Comparison of ENCODE assay signal across 8 cellular contexts in genomic region chr16:67993207-67994036, GRCh38. TPM values are rescaled to one million over a fixed set of nuclear protein-coding genes. Genes with fewer than 3 reads are reported as not detected.
DNase-seq lines count a peak whose midpoint lies in the region; ATAC-seq and TF ChIP-seq lines count a peak whose summit lies in the region.

No MANE protein-coding gene starts in this region.

- H3K4me3 ChIP-seq in AG04450 (ENCODE audit: low read depth, low read length), result peak overlapping the region; percentile 20; the same call in 1 of the 2 replicates

- H3K4me1 Mint-ChIP-seq in activated CD8-positive, alpha-beta T cell treated with anti-CD3 and anti-CD28 coated beads for 36 hours (ENCODE audit: low read depth), result peaks cover 40% of the 10 kb centered on the region

- peak; percentile 86 for TF ChIP-seq CTCF in AG04450 (IDR thresholded peaks at IDR 0.05; ENCODE audit: low read depth, low read length)
- TF ChIP-seq CTCF in activated CD8-positive, alpha-beta T cell treated with anti-CD3 and anti-CD28 coated beads for 36 hours (IDR thresholded peaks at IDR 0.05), result peak; percentile 97

- H3K9me3 Mint-ChIP-seq in activated CD8-positive, alpha-beta T cell treated with anti-CD3 and anti-CD28 coated beads for 36 hours, result no peaks in the 10 kb centered on the region

- intact Hi-C loops in activated CD8-positive, alpha-beta T cell treated with anti-CD3 and anti-CD28 coated beads for 36 hours (cut with micrococcal nuclease), result loop anchor here (1.0 kb wide), 1 partner anchor 47 kb away; no protein-coding TSS in a partner anchor

- peak overlapping the region; percentile 98 for H3K27ac Mint-ChIP-seq in activated CD8-positive, alpha-beta T cell treated with anti-CD3 and anti-CD28 coated beads for 36 hours

- H3K9me3 ChIP-seq in AG04450 (ENCODE audit: control insufficient read depth, insufficient read depth, low read length), result no peaks in the 10 kb centered on the region; the same call in 1 of the 2 replicates

- CTCF ChIA-PET in AG04450 (lab: Charles Lee), result interaction anchor here (0.6 to 1.1 kb wide), 11 partner anchors 8 to 238 kb away, joined by 3 to 12 read pairs (median 3); no protein-coding TSS in a partner anchor
- CTCF ChIA-PET in activated CD8-positive, alpha-beta T cell treated with anti-CD3 and anti-CD28 coated beads for 36 hours (lab: Charles Lee), result interaction anchor here (0.6 to 2.5 kb wide), 12 partner anchors 9 to 423 kb away, joined by 3 to 22 read pairs (median 4); partner anchors contain the start of genes DDX28 and DUS2

- DNase-seq in AG04450 (ENCODE audit: low read depth, low spot score), result peak; percentile 13
- DNase-seq in NCI-H526 treated with DMSO at 0.1 percent for 48 hours (lab: John Stamatoyannopoulos, UW), result peak; percentile 5
- peak; percentile 90 for DNase-seq in activated CD8-positive, alpha-beta T cell treated with anti-CD3 and anti-CD28 coated beads for 36 hours
- DNase-seq in effector CD4-positive, alpha-beta T cell, result peak; percentile 71
- DNase-seq in mesenteric fat pad (ENCODE audit: low spot score), result peak; percentile 95
- DNase-seq in stimulated activated CD8-positive, alpha-beta memory T cell treated with anti-CD3 and anti-CD28 coated beads, Interleukin-15, amount 100 ng/mL, for 1 hour (ENCODE audit: low read depth), result peak; percentile 51

- H3K4me3 Mint-ChIP-seq in activated CD8-positive, alpha-beta T cell treated with anti-CD3 and anti-CD28 coated beads for 36 hours, result peak overlapping the region; percentile 75

- no peaks in the 10 kb centered on the region for H3K27me3 Mint-ChIP-seq in activated CD8-positive, alpha-beta T cell treated with anti-CD3 and anti-CD28 coated beads for 36 hours

- ATAC-seq in GM18868 (IDR thresholded peaks at IDR 0.05; ENCODE audit: unreplicated experiment) (peak; percentile 63), HG03108 (IDR thresholded peaks at IDR 0.05; ENCODE audit: unreplicated experiment) (peak; percentile 68)
- ATAC-seq in activated CD8-positive, alpha-beta T cell treated with anti-CD3 and anti-CD28 coated beads for 36 hours, result peak; percentile 84

- peaks cover 2% of the 10 kb centered on the region for H3K36me3 Mint-ChIP-seq in activated CD8-positive, alpha-beta T cell treated with anti-CD3 and anti-CD28 coated beads for 36 hours (ENCODE audit: low read depth)

- POLR2A ChIA-PET in AG04450 (lab: Yijun Ruan, JAX), result interaction anchor here (0.6 kb wide), 1 partner anchor 235 kb away, joined by 4 read pairs; no protein-coding TSS in a partner anchor
- POLR2A ChIA-PET in activated CD8-positive, alpha-beta T cell treated with anti-CD3 and anti-CD28 coated beads for 36 hours (lab: Charles Lee), result interaction anchor here (1.0 to 1.4 kb wide), 5 partner anchors 12 to 57 kb away, joined by 3 to 5 read pairs (median 4); partner anchors contain the start of genes DDX28, DUS2 and PSMB10

- no peak overlapping the region for H3K27ac ChIP-seq in AG04450 (ENCODE audit: low read depth, low read length)

- no peaks in the 10 kb centered on the region for H3K27me3 ChIP-seq in AG04450 (ENCODE audit: control insufficient read depth, insufficient read depth, low read length)

RNA-seq across cellular contexts. Expression of gene DPEP2, which starts 5.9 kb away (rescaled TPM):
- polyA plus RNA-seq in AG04450 (2011; rRNA removed), result not detected in 2 replicates
- 0.32 TPM in 1 of 2 replicates, not detected in the other for polyA minus RNA-seq in AG04450 (2011; rRNA and poly(A)+ RNA removed)
- total RNA-seq in activated CD8-positive, alpha-beta T cell treated with anti-CD3 and anti-CD28 coated beads for 36 hours, result 1 to 10 TPM; 2.9 TPM
- 1.5 TPM for total RNA-seq in mesenteric fat pad

RNA-seq across cellular contexts. Expression of gene DPEP3, which starts 13.1 kb away (rescaled TPM):
- polyA plus RNA-seq in AG04450 (2011; rRNA removed), result not detected in 2 replicates
- polyA minus RNA-seq in AG04450 (2011; rRNA and poly(A)+ RNA removed), result not detected in 2 replicates
- total RNA-seq in activated CD8-positive, alpha-beta T cell treated with anti-CD3 and anti-CD28 coated beads for 36 hours, result under 1 TPM; 0.16 to 0.25 TPM
- 0.16 TPM for total RNA-seq in mesenteric fat pad

RNA-seq across cellular contexts. Expression of gene DPEP2NB, which starts 22.3 kb away (rescaled TPM):
- not detected in 2 replicates for polyA plus RNA-seq in AG04450 (2011; rRNA removed)
- not detected in 2 replicates for polyA minus RNA-seq in AG04450 (2011; rRNA and poly(A)+ RNA removed)
- total RNA-seq in activated CD8-positive, alpha-beta T cell treated with anti-CD3 and anti-CD28 coated beads for 36 hours, result not detected
- not detected for total RNA-seq in mesenteric fat pad

RNA-seq across cellular contexts. Expression of gene SLC12A4, which starts 25.0 kb away (rescaled TPM):
- polyA plus RNA-seq in AG04450 (2011; rRNA removed), result 48.1 and 63.0 TPM in 2 replicates
- 114 and 139 TPM in 2 replicates for polyA minus RNA-seq in AG04450 (2011; rRNA and poly(A)+ RNA removed)
- 10 to 100 TPM; 32.5 to 38.0 TPM for total RNA-seq in activated CD8-positive, alpha-beta T cell treated with anti-CD3 and anti-CD28 coated beads for 36 hours
- 113 TPM for total RNA-seq in mesenteric fat pad

RNA-seq across cellular contexts. Expression of gene DDX28, which starts 29.6 kb away (rescaled TPM):
- polyA plus RNA-seq in AG04450 (2011; rRNA removed), result 7.6 and 8.1 TPM in 2 replicates
- 6.3 and 7.9 TPM in 2 replicates for polyA minus RNA-seq in AG04450 (2011; rRNA and poly(A)+ RNA removed)
- 10 to 100 TPM; 16.6 to 17.3 TPM for total RNA-seq in activated CD8-positive, alpha-beta T cell treated with anti-CD3 and anti-CD28 coated beads for 36 hours
- total RNA-seq in mesenteric fat pad, result 7.8 TPM

Comparison
In these comparisons a context has a peak if more than half of its experiments do, and no peak if none do; other contexts are left out.
1. DNase-seq: peak in every context shown above with its lines; median percentile 95 in mesenteric fat pad; 90 in activated CD8-positive, alpha-beta T cell treated with anti-CD3 and anti-CD28 coated beads for 36 hours; 71 in effector CD4-positive, alpha-beta T cell; 51 in stimulated activated CD8-positive, alpha-beta memory T cell treated with anti-CD3 and anti-CD28 coated beads, Interleukin-15, amount 100 ng/mL, for 1 hour; 13 in AG04450; 5 in NCI-H526 treated with DMSO at 0.1 percent for 48 hours.